In the genomic region with DNA sequence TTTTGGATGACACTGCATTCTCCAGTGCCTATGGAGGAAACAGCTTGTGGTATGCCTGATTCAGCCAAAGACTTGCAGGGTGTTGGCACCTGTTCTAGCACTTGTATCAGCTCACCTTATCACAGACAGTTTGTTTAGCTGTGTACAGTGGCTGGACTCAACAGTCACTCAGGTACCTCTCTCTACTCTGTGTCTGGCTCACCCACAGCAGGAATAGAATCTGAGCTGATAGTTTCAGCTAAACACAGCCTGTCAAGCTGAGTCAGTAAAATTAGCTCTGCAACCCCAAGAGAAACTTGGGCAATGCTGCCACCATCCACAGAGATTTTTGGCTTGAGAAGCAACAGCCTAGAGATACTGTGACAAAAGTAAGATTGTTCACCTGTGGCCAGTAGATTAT, we compare ENCODE assay signal across 26 cellular contexts.
"Had no signal": no experiment of that assay in that cellular context is flagged by ENCODE, and none has a peak within 500 bp of the region (broad histone marks: within the 10 kb centered on the region; RNA-seq: fewer than 3 reads in every experiment).

No MANE protein-coding gene starts in this region.

- DNase-seq: naive thymus-derived CD4-positive, alpha-beta T cell; natural killer cell; occipital lobe; ovary; retina; right lobe of liver; sigmoid colon; small intestine; stimulated activated CD4-positive, alpha-beta T cell treated with anti-CD3 and anti-CD28 coated beads, Interleukin-15, amount 100 ng/mL, for 24 hours; stimulated activated CD4-positive, alpha-beta T cell treated with anti-CD3 and anti-CD28 coated beads, Interleukin-2, amount 100 ng/mL, for 24 hours; stimulated activated CD4-positive, alpha-beta T cell treated with anti-CD3 and anti-CD28 coated beads, Interleukin-2, amount 100 ng/mL, for 48 hours; stimulated activated CD4-positive, alpha-beta T cell treated with anti-CD3 and anti-CD28 coated beads, Interleukin-4, amount 100 ng/mL, for 24 hours; stimulated activated naive B cell treated with anti-CD40 and anti-IgM and Interleukin-4, amounts not matched to agents 10 μg/mL and 1 μg/mL and 100 μg/mL, for 72 hours; stimulated activated naive CD4-positive, alpha-beta T cell treated with Interleukin-2 at 50 U/mL for 16 hours; stomach; trophoblast cell; upper lobe of left lung had no signal

- H3K27ac ChIP-seq: neural progenitor cell, ovary, parathyroid adenoma, prostate gland, right atrium auricular region, right lobe of liver, sigmoid colon, stomach, thoracic aorta, thyroid gland, tibial nerve, upper lobe of left lung, vagina had no signal

- ATAC-seq: naive thymus-derived CD4-positive, alpha-beta T cell; natural killer cell; right lobe of liver; stimulated activated effector memory CD8-positive, alpha-beta T cell treated with anti-CD3 and anti-CD28 coated beads, Interleukin-12 subunit alpha, Interleukin-12 subunit beta, amount 100 ng/mL, for 72 hours; stimulated activated naive B cell treated with anti-CD40 and anti-IgM and Interleukin-4, amounts not matched to agents 10 μg/mL and 1 μg/mL and 100 μg/mL, for 72 hours had no signal

- H3K4me1 ChIP-seq: neural progenitor cell, parathyroid adenoma, prostate gland, right atrium auricular region, right lobe of liver, sigmoid colon, stomach, thyroid gland, tibial nerve, upper lobe of left lung, vagina had no signal

- H3K9me3 ChIP-seq: ovary, prostate gland, right atrium auricular region, right lobe of liver, sigmoid colon, stomach, thoracic aorta, thyroid gland, tibial nerve, upper lobe of left lung, vagina had no signal

- H3K27me3 ChIP-seq: neural progenitor cell, ovary, right atrium auricular region, right lobe of liver, sigmoid colon, stomach, thyroid gland, tibial nerve, upper lobe of left lung, vagina had no signal

- H3K36me3 ChIP-seq: neural progenitor cell, ovary, prostate gland, right atrium auricular region, right lobe of liver, sigmoid colon, stomach, thoracic aorta, thyroid gland, tibial nerve, upper lobe of left lung, vagina had no signal

- H3K4me3 ChIP-seq: neural progenitor cell, ovary, prostate gland, right atrium auricular region, right lobe of liver, sigmoid colon, stomach, thoracic aorta, thyroid gland, tibial nerve, upper lobe of left lung, vagina had no signal
